ENCODE assay signal across 29 cellular contexts in the genomic region with DNA sequence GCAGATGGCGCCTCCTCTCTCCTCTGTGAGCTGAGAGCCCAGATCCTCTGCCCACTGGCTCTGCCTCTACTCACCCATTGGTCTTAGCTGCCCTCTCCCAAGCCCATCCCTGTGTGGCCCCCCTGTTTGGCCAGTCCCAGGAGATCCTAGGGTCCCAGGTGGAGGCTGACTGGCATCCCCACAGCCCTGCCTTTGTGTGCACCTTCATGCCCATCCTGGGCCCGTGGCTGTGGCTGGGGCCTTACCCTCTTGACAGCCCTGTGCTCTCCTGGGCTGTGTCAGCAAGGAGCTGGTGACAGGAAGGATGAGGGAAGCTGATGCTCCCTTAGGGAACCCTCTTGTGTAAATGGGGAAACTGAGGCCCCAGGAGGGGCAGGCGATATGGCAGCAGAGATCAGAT.
"Had no signal": no experiment of that assay in that cellular context is flagged by ENCODE, and none has a peak within 500 bp of the region (broad histone marks: within the 10 kb centered on the region; RNA-seq: fewer than 3 reads in every experiment).

No MANE protein-coding gene starts in this region.

- ATAC-seq: left colon; left lung; mucosa of descending colon; naive thymus-derived CD4-positive, alpha-beta T cell; natural killer cell treated with Interleukin-12 subunit alpha and Interleukin-12 subunit beta and Interleukin-15 and Interleukin-18, amount 100 ng/mL, for 72 hours; sciatic nerve had no signal

- H3K27ac Mint-ChIP-seq: immature natural killer cell; memory B cell; naive thymus-derived CD4-positive, alpha-beta T cell; natural killer cell treated with Interleukin-12 subunit alpha and Interleukin-12 subunit beta and Interleukin-15 and Interleukin-18, amount 100 ng/mL, for 72 hours; stimulated activated naive CD8-positive, alpha-beta T cell treated with anti-CD3 and anti-CD28 coated beads, Interleukin-15, Interleukin-2, amounts not matched to agents 100 ng/mL and 50 ng/mL, for 24 hours; type B pancreatic cell had no signal

- H3K4me1 ChIP-seq: left lung, parathyroid adenoma, prostate gland, tibial nerve, vagina had no signal

- H3K9me3 ChIP-seq: heart left ventricle, left lung, mucosa of descending colon, neutrophil, prostate gland, tibial nerve, vagina had no signal

- H3K4me3 Mint-ChIP-seq: immature natural killer cell; memory B cell; naive thymus-derived CD4-positive, alpha-beta T cell; natural killer cell treated with Interleukin-12 subunit alpha and Interleukin-12 subunit beta and Interleukin-15 and Interleukin-18, amount 100 ng/mL, for 72 hours; stimulated activated naive CD8-positive, alpha-beta T cell treated with anti-CD3 and anti-CD28 coated beads, Interleukin-15, Interleukin-2, amounts not matched to agents 100 ng/mL and 50 ng/mL, for 24 hours; type B pancreatic cell had no signal

- H3K4me1 Mint-ChIP-seq: immature natural killer cell; memory B cell; naive thymus-derived CD4-positive, alpha-beta T cell had no signal

- H3K4me3 ChIP-seq: left lung, mucosa of descending colon, prostate gland, skin epidermis, tibial nerve, vagina had no signal

- H3K36me3 ChIP-seq: heart left ventricle, left lung, neutrophil, prostate gland, tibial nerve, vagina had no signal

- DNase-seq: glutamatergic neuron; heart left ventricle; hypothalamus; immature natural killer cell; kidney; left colon; left lung; midbrain; mucosa of descending colon; naive thymus-derived CD4-positive, alpha-beta T cell; occipital lobe; right cardiac atrium; stimulated activated CD4-positive, alpha-beta T cell treated with anti-CD3 and anti-CD28 coated beads, Interleukin-1b, Interleukin-23, amount 100 ng/mL, for 48 hours; stimulated activated CD4-positive, alpha-beta T cell treated with anti-CD3 and anti-CD28 coated beads, Interleukin-2, amount 100 ng/mL, for 48 hours; stimulated activated CD4-positive, alpha-beta T cell treated with anti-CD3 and anti-CD28 coated beads, Interleukin-4, amount 100 ng/mL, for 4 hours; stimulated activated CD8-positive, alpha-beta memory T cell treated with anti-CD3 and anti-CD28 coated beads, Interleukin-4, amount 100 ng/mL, for 48 hours; stimulated activated naive CD4-positive, alpha-beta T cell; substantia nigra had no signal

- H3K27me3 ChIP-seq: vagina had no signal

- H3K9me3 Mint-ChIP-seq: immature natural killer cell; natural killer cell treated with Interleukin-12 subunit alpha and Interleukin-12 subunit beta and Interleukin-15 and Interleukin-18, amount 100 ng/mL, for 72 hours had no signal

- H3K36me3 Mint-ChIP-seq: immature natural killer cell; memory B cell; natural killer cell treated with Interleukin-12 subunit alpha and Interleukin-12 subunit beta and Interleukin-15 and Interleukin-18, amount 100 ng/mL, for 72 hours; type B pancreatic cell had no signal

- H3K27ac ChIP-seq: left lung, neutrophil, parathyroid adenoma, prostate gland, skin epidermis, tibial nerve, vagina had no signal
